In genomic region chr21:29074007-29074376, GRCh38 we compare ENCODE assay signal across 7 cellular contexts. TPM values are rescaled to one million over a fixed set of nuclear protein-coding genes. Genes with fewer than 3 reads are reported as not detected.
DNase-seq lines count a peak whose midpoint lies in the region; ATAC-seq, FAIRE-seq and TF ChIP-seq lines count a peak whose summit lies in the region.
"Had no signal": no experiment of that assay in that cellular context is flagged by ENCODE, and none has a peak within 500 bp of the region (broad histone marks: within the 10 kb centered on the region; RNA-seq: fewer than 3 reads in every experiment).

No MANE protein-coding gene starts in this region.

- TF ChIP-seq RAD21 in GM12878 (IDR thresholded peaks at IDR 0.05; ENCODE audit: insufficient read depth, low read depth, low read length), result no peak

- TF ChIP-seq POLR2A in GM12878 (IDR thresholded peaks at IDR 0.05; ENCODE audit: low read depth, low read length), result no peak

- no peak for DNase-seq in CD8-positive, alpha-beta memory T cell
- DNase-seq in GM12878 (ENCODE audit: low read depth, low spot score), result no peak
- DNase-seq in SKM-1 treated with dmso at 0.1 percent for 144 hours (lab: John Stamatoyannopoulos, UW; ENCODE audit: unreplicated experiment), result no peak
- DNase-seq in SK-N-DZ (ENCODE audit: low spot score), result no peak

- H3K4me3 ChIP-seq in CD8-positive, alpha-beta memory T cell (ENCODE audit: low read length), result peak overlapping the region; percentile 93
- H3K4me3 ChIP-seq in GM12878, result peak overlapping the region; percentile 59

- peak overlapping the region; percentile 64 for H3K4me2 ChIP-seq in GM12878 (ENCODE audit: control insufficient read depth, insufficient read depth)

- H3K4me3 Mint-ChIP-seq in CD8-positive, alpha-beta memory T cell, result peak overlapping the region; percentile 96 to 100 (median 99)
- H3K4me3 Mint-ChIP-seq in nephron, result peak overlapping the region; percentile 100

- H3K9ac ChIP-seq in GM12878 (ENCODE audit: control insufficient read depth, insufficient read depth, low read length), result peak overlapping the region; percentile 99

- peaks cover 0 to 39% (median 0%) of the 10 kb centered on the region in 3 donors for H3K36me3 Mint-ChIP-seq in CD8-positive, alpha-beta memory T cell
- peaks cover 8% of the 10 kb centered on the region for H3K36me3 Mint-ChIP-seq in nephron (ENCODE audit: low read depth)

- TF ChIP-seq CTCF in GM12878 (IDR thresholded peaks at IDR 0.05 in 2 of 3, conservative IDR thresholded peaks at IDR 0.05 in 1 of 3; ENCODE audit: control insufficient read depth in 2 of 3, extremely low read depth in 1 of 3, insufficient read depth in 1 of 3, low read depth in 3 of 3, low read length in 3 of 3) (no peak), nephron (IDR thresholded peaks at IDR 0.05; ENCODE audit: unreplicated experiment in 3 of 3) (no peak)

- CTCF ChIA-PET in CD8-positive, alpha-beta memory T cell (lab: Charles Lee), result interaction anchor here (1.0 to 1.4 kb wide), 4 partner anchors 8 to 134 kb away, joined by 3 to 4 read pairs (median 3); no protein-coding TSS in a partner anchor
- CTCF ChIA-PET in GM12878 (lab: Yijun Ruan, JAX), result interaction anchor here (0.7 to 3.6 kb wide), 5 partner anchors 8 to 268 kb away, joined by 3 to 19 read pairs (median 4); partner anchors contain the start of genes BACH1 and USP16

- TF ChIP-seq EP300 in GM12878 (IDR thresholded peaks at IDR 0.05; ENCODE audit: borderline replicate concordance in 1 of 2, control insufficient read depth in 1 of 2, low read depth in 2 of 2, low read length in 2 of 2), result 0 out of 4 replicates have a peak, but pooled peaks of 1 of the 2 experiments have one; percentile 19

- H3K27ac ChIP-seq in CD8-positive, alpha-beta memory T cell (ENCODE audit: low read depth, low read length), result peak overlapping the region; percentile 95
- H3K27ac ChIP-seq in GM12878 (ENCODE audit: control insufficient read depth, insufficient read depth), result peak overlapping the region; percentile 81

- SMC1A ChIA-PET in GM12878 (lab: Charles Lee; ENCODE audit: uncharacterized antibody, unreplicated experiment), result interaction anchor here (0.8 to 3.5 kb wide), 11 partner anchors 12 to 227 kb away, joined by 3 to 16 read pairs (median 4); partner anchors contain the start of genes LTN1, RWDD2B and USP16

- intact Hi-C loops in GM12878 (cut with micrococcal nuclease; ENCODE audit: unreplicated experiment), result loop anchor here (5.0 kb wide), 1 partner anchor 52 kb away; the partner anchor contains the start of gene USP16

- ATAC-seq in HG02840 (IDR thresholded peaks at IDR 0.05; ENCODE audit: low FRiP score, unreplicated experiment), result peak; percentile 21
- peak; percentile 1; the same call in 1 of the 3 replicates for ATAC-seq in GM12878

- RAD21 ChIA-PET in GM12878 (lab: Charles Lee; ENCODE audit: unreplicated experiment), result interaction anchor here (0.7 to 7.2 kb wide), 4 partner anchors 9 to 226 kb away, joined by 3 to 64 read pairs (median 4); partner anchors contain the start of genes BACH1 and USP16

- peaks cover 51% of the 10 kb centered on the region for H3K79me2 ChIP-seq in GM12878 (ENCODE audit: control insufficient read depth, insufficient read depth, low read length)

- no TSS peak for BruUV-seq in GM12878 (replicated peaks; lab: Mats Ljungman, UMichigan)

- peaks cover 0 to 1% of the 10 kb centered on the region in 2 donors for H3K27me3 Mint-ChIP-seq in CD8-positive, alpha-beta memory T cell
- H3K27me3 Mint-ChIP-seq in nephron (ENCODE audit: low read depth), result no peaks in the 10 kb centered on the region

- H4K20me1 ChIP-seq in GM12878 (ENCODE audit: control insufficient read depth, insufficient read depth), result peaks cover 6% of the 10 kb centered on the region; the same call in 1 of the 2 replicates

- peak overlapping the region; percentile 96 to 100 (median 99) for H3K27ac Mint-ChIP-seq in CD8-positive, alpha-beta memory T cell
- H3K27ac Mint-ChIP-seq in nephron, result peak overlapping the region; percentile 95 to 100 (median 99)

- H3K9me3 Mint-ChIP-seq in CD8-positive, alpha-beta memory T cell, result no peaks in the 10 kb centered on the region
- no peaks in the 10 kb centered on the region for H3K9me3 Mint-ChIP-seq in nephron

- WGBS in GM12878 (ENCODE audit: insufficient coverage, insufficient replicate concordance, low lambda C conversion rate, missing lambda C conversion rate), result 0% methylated on average over 9 of the region's 9 CpGs

- in situ Hi-C loops in GM12878 (cut with MboI), result no loop called here

- POLR2A ChIA-PET in CD8-positive, alpha-beta memory T cell (lab: Charles Lee), result interaction anchor here (0.8 to 3.3 kb wide), 5 partner anchors 12 to 225 kb away, joined by 3 to 32 read pairs (median 8); partner anchors contain the start of genes BACH1, LTN1 and USP16
- POLR2A ChIA-PET in GM12878 (lab: Charles Lee), result interaction anchor here (0.7 to 8.7 kb wide), 8 partner anchors 8 to 298 kb away, joined by 3 to 68 read pairs (median 5); partner anchors contain the start of genes RWDD2B and USP16

- FAIRE-seq in GM12878 (lab: Jason Lieb, UNC), result no peak

- H3K4me1 ChIP-seq in CD8-positive, alpha-beta memory T cell (ENCODE audit: insufficient read depth, low read length), result peaks cover 42% of the 10 kb centered on the region
- peaks cover 3% of the 10 kb centered on the region for H3K4me1 ChIP-seq in GM12878 (ENCODE audit: control insufficient read depth, insufficient read depth, low read length)

- no peaks in the 10 kb centered on the region for H3K9me3 ChIP-seq in CD8-positive, alpha-beta memory T cell (ENCODE audit: low read length)
- H3K9me3 ChIP-seq in GM12878 (replicated peaks; ENCODE audit: control insufficient read depth, insufficient read depth, low read length), result peaks cover 2% of the 10 kb centered on the region; the same call in 1 of the 3 replicates

- peak overlapping the region; percentile 91 for H2AFZ ChIP-seq in GM12878 (ENCODE audit: control insufficient read depth, low read depth, low read length)

- H3K36me3 ChIP-seq in CD8-positive, alpha-beta memory T cell (ENCODE audit: insufficient read depth, low read length), result no peaks in the 10 kb centered on the region
- no peaks in the 10 kb centered on the region; a peak in 1 of 4 replicates for H3K36me3 ChIP-seq in GM12878 (ENCODE audit: control insufficient read depth in 2 of 2, insufficient read depth in 2 of 2, low read length in 1 of 2)

- H3K4me1 Mint-ChIP-seq in CD8-positive, alpha-beta memory T cell, result peaks cover 51 to 86% (median 85%) of the 10 kb centered on the region in 3 donors
- peaks cover 28% of the 10 kb centered on the region for H3K4me1 Mint-ChIP-seq in nephron

- H3K27me3 ChIP-seq in CD8-positive, alpha-beta memory T cell (ENCODE audit: insufficient read depth, low read length, poor library complexity, severe bottlenecking), result no peaks in the 10 kb centered on the region
- H3K27me3 ChIP-seq in GM12878 (replicated peaks in 1 of 2; ENCODE audit: control insufficient read depth in 2 of 2, insufficient read depth in 2 of 2, low read length in 1 of 2), result no peaks in the 10 kb centered on the region

RNA-seq across cellular contexts. Expression of gene CCT8, which starts 0.5 kb away (rescaled TPM):
- total RNA-seq in CD8-positive, alpha-beta memory T cell, result 100 to 1,000 TPM; 401 to 415 TPM
- polyA plus RNA-seq in CD8-positive, alpha-beta memory T cell, result 138 TPM
- 130 and 142 TPM in 2 replicates for total RNA-seq in GM12878 (2013; cell fraction: nucleolus; rRNA removed)
- total RNA-seq in GM12878 (2014; rRNA removed) (321 and 373 TPM in 2 replicates), GM12878 (2014; rRNA removed; fragmentation: Illumina TruSeq; extraction: Trizol) (454 and 466 TPM in 2 replicates), GM12878 (2021) (343 and 351 TPM in 2 replicates)
- polyA plus RNA-seq in GM12878 (2011; ENCODE audit: low read depth), result 233 TPM
- polyA plus RNA-seq in GM12878 (2011; rRNA removed) (402 and 618 TPM in 2 replicates), GM12878 (2014; fragmentation: Illumina TruSeq; extraction: Trizol) (476 and 541 TPM in 2 replicates), GM12878 (2014; fragmentation: Nextera tagmentation; extraction: Ambion mirVana) (100 to 1,000 TPM; 510 to 696 TPM), GM12878 (2014; rRNA removed) (293 and 348 TPM in 2 replicates), GM12878 (2016; fragmentation: Nextera tagmentation; extraction: Ambion mirVana) (100 to 1,000 TPM; 515 TPM)
- 184 and 218 TPM in 2 replicates for polyA plus RNA-seq in GM12878 (2011; cell fraction: cytosol; rRNA removed)
- polyA plus RNA-seq in GM12878 (2011; cell fraction: nucleus; rRNA removed), result 162 and 191 TPM in 2 replicates
- polyA plus RNA-seq in GM12878 (2012), result 301 and 379 TPM in 2 replicates
- polyA minus RNA-seq in GM12878 (2011; rRNA and poly(A)+ RNA removed), result 267 and 316 TPM in 2 replicates
- 119 and 142 TPM in 2 replicates for polyA minus RNA-seq in GM12878 (2011; cell fraction: cytosol; rRNA and poly(A)+ RNA removed)
- 56.3 and 75.4 TPM in 2 replicates for polyA minus RNA-seq in GM12878 (2011; cell fraction: nucleus; rRNA and poly(A)+ RNA removed)
- polyA plus RNA-seq in SK-N-DZ (2014; cell fraction: cytosol; rRNA removed), result 337 and 354 TPM in 2 replicates
- 193 and 255 TPM in 2 replicates for polyA plus RNA-seq in SK-N-DZ (2014; cell fraction: nucleus; rRNA removed)

RNA-seq across cellular contexts. Expression of gene USP16, which starts 49.5 kb away (rescaled TPM):
- 10 to 100 TPM; 55.7 to 55.9 TPM for total RNA-seq in CD8-positive, alpha-beta memory T cell
- polyA plus RNA-seq in CD8-positive, alpha-beta memory T cell, result 32.5 TPM
- 55.7 and 58.8 TPM in 2 replicates for total RNA-seq in GM12878 (2013; cell fraction: nucleolus; rRNA removed)
- total RNA-seq in GM12878 (2014; rRNA removed) (33.2 and 37.5 TPM in 2 replicates), GM12878 (2014; rRNA removed; fragmentation: Illumina TruSeq; extraction: Trizol) (64.8 and 67.3 TPM in 2 replicates), GM12878 (2021) (34.5 and 37.9 TPM in 2 replicates)
- 18.2 TPM for polyA plus RNA-seq in GM12878 (2011; ENCODE audit: low read depth)
- polyA plus RNA-seq in GM12878 (2011; rRNA removed) (41.5 and 70.4 TPM in 2 replicates), GM12878 (2014; fragmentation: Illumina TruSeq; extraction: Trizol) (52.1 and 65.5 TPM in 2 replicates), GM12878 (2014; fragmentation: Nextera tagmentation; extraction: Ambion mirVana) (10 to 100 TPM; 52.6 to 68.7 TPM), GM12878 (2014; rRNA removed) (20.8 and 29.5 TPM in 2 replicates), GM12878 (2016; fragmentation: Nextera tagmentation; extraction: Ambion mirVana) (10 to 100 TPM; 60.9 to 61.8 TPM)
- 10.1 and 10.4 TPM in 2 replicates for polyA plus RNA-seq in GM12878 (2011; cell fraction: cytosol; rRNA removed)
- 26.2 and 27.0 TPM in 2 replicates for polyA plus RNA-seq in GM12878 (2011; cell fraction: nucleus; rRNA removed)
- 29.6 and 31.7 TPM in 2 replicates for polyA plus RNA-seq in GM12878 (2012)
- polyA minus RNA-seq in GM12878 (2011; rRNA and poly(A)+ RNA removed), result 12.4 and 21.9 TPM in 2 replicates
- polyA minus RNA-seq in GM12878 (2011; cell fraction: cytosol; rRNA and poly(A)+ RNA removed), result 10.6 and 12.6 TPM in 2 replicates
- 9.3 and 11.8 TPM in 2 replicates for polyA minus RNA-seq in GM12878 (2011; cell fraction: nucleus; rRNA and poly(A)+ RNA removed)
- polyA plus RNA-seq in SK-N-DZ (2014; cell fraction: cytosol; rRNA removed), result 28.3 and 29.2 TPM in 2 replicates
- 33.3 and 36.1 TPM in 2 replicates for polyA plus RNA-seq in SK-N-DZ (2014; cell fraction: nucleus; rRNA removed)

RNA-seq across cellular contexts. Expression of gene RWDD2B, which starts 54.8 kb away (rescaled TPM):
- 10 to 100 TPM; 19.1 to 19.9 TPM for total RNA-seq in CD8-positive, alpha-beta memory T cell
- 12.1 TPM for polyA plus RNA-seq in CD8-positive, alpha-beta memory T cell
- total RNA-seq in GM12878 (2013; cell fraction: nucleolus; rRNA removed), result 10.3 and 10.6 TPM in 2 replicates
- total RNA-seq in GM12878 (2014; rRNA removed), result 13.5 and 16.2 TPM in 2 replicates
- total RNA-seq in GM12878 (2014; rRNA removed; fragmentation: Illumina TruSeq; extraction: Trizol), result 17.4 and 18.8 TPM in 2 replicates
- 15.0 and 17.6 TPM in 2 replicates for total RNA-seq in GM12878 (2021)
- 8.9 TPM for polyA plus RNA-seq in GM12878 (2011; ENCODE audit: low read depth)
- 15.1 and 19.1 TPM in 2 replicates for polyA plus RNA-seq in GM12878 (2011; rRNA removed)
- 6.7 and 7.3 TPM in 2 replicates for polyA plus RNA-seq in GM12878 (2011; cell fraction: cytosol; rRNA removed)
- 7.9 and 9.1 TPM in 2 replicates for polyA plus RNA-seq in GM12878 (2011; cell fraction: nucleus; rRNA removed)
- polyA plus RNA-seq in GM12878 (2012), result 10.0 and 12.6 TPM in 2 replicates
- polyA plus RNA-seq in GM12878 (2014; fragmentation: Illumina TruSeq; extraction: Trizol), result 22.0 and 29.9 TPM in 2 replicates
- polyA plus RNA-seq in GM12878 (2014; fragmentation: Nextera tagmentation; extraction: Ambion mirVana), result 10 to 100 TPM; 33.2 to 37.1 TPM
- 11.9 and 14.2 TPM in 2 replicates for polyA plus RNA-seq in GM12878 (2014; rRNA removed)
- 10 to 100 TPM; 34.4 to 38.3 TPM for polyA plus RNA-seq in GM12878 (2016; fragmentation: Nextera tagmentation; extraction: Ambion mirVana)
- polyA minus RNA-seq in GM12878 (2011; rRNA and poly(A)+ RNA removed), result 6.9 and 8.9 TPM in 2 replicates
- polyA minus RNA-seq in GM12878 (2011; cell fraction: cytosol; rRNA and poly(A)+ RNA removed), result 2.5 and 3.6 TPM in 2 replicates
- polyA minus RNA-seq in GM12878 (2011; cell fraction: nucleus; rRNA and poly(A)+ RNA removed), result 1.6 and 3.8 TPM in 2 replicates
- 14.8 and 15.7 TPM in 2 replicates for polyA plus RNA-seq in SK-N-DZ (2014; cell fraction: cytosol; rRNA removed)
- polyA plus RNA-seq in SK-N-DZ (2014; cell fraction: nucleus; rRNA removed), result 8.6 and 10.6 TPM in 2 replicates

RNA-seq across cellular contexts. Expression of gene MAP3K7CL, which starts 56.5 kb away (rescaled TPM):
- 1 to 10 TPM; 4.2 to 4.6 TPM for total RNA-seq in CD8-positive, alpha-beta memory T cell
- 6.0 TPM for polyA plus RNA-seq in CD8-positive, alpha-beta memory T cell
- 50.2 and 57.6 TPM in 2 replicates for total RNA-seq in GM12878 (2013; cell fraction: nucleolus; rRNA removed)
- total RNA-seq in GM12878 (2014; rRNA removed), result 5.6 TPM in 2 replicates
- total RNA-seq in GM12878 (2014; rRNA removed; fragmentation: Illumina TruSeq; extraction: Trizol), result 5.5 and 5.8 TPM in 2 replicates
- total RNA-seq in GM12878 (2021), result 6.2 and 7.7 TPM in 2 replicates
- polyA plus RNA-seq in GM12878 (2011; ENCODE audit: low read depth), result 6.5 TPM
- 13.3 and 14.2 TPM in 2 replicates for polyA plus RNA-seq in GM12878 (2011; rRNA removed)
- polyA plus RNA-seq in GM12878 (2011; cell fraction: cytosol; rRNA removed), result 10.4 and 11.7 TPM in 2 replicates
- 21.8 and 26.7 TPM in 2 replicates for polyA plus RNA-seq in GM12878 (2011; cell fraction: nucleus; rRNA removed)
- polyA plus RNA-seq in GM12878 (2012), result 7.1 and 8.8 TPM in 2 replicates
- polyA plus RNA-seq in GM12878 (2014; fragmentation: Illumina TruSeq; extraction: Trizol), result 7.3 and 7.4 TPM in 2 replicates
- polyA plus RNA-seq in GM12878 (2014; fragmentation: Nextera tagmentation; extraction: Ambion mirVana), result 10 to 100 TPM; 13.1 to 19.7 TPM
- polyA plus RNA-seq in GM12878 (2014; rRNA removed), result 3.2 and 4.2 TPM in 2 replicates
- 1 to 10 TPM; 4.2 to 5.8 TPM for polyA plus RNA-seq in GM12878 (2016; fragmentation: Nextera tagmentation; extraction: Ambion mirVana)
- 15.2 and 16.9 TPM in 2 replicates for polyA minus RNA-seq in GM12878 (2011; rRNA and poly(A)+ RNA removed)
- 2.9 and 6.9 TPM in 2 replicates for polyA minus RNA-seq in GM12878 (2011; cell fraction: cytosol; rRNA and poly(A)+ RNA removed)
- polyA minus RNA-seq in GM12878 (2011; cell fraction: nucleus; rRNA and poly(A)+ RNA removed), result 16.3 and 29.5 TPM in 2 replicates
- 0.80 and 1.5 TPM in 2 replicates for polyA plus RNA-seq in SK-N-DZ (2014; cell fraction: cytosol; rRNA removed)
- 1.1 and 2.1 TPM in 2 replicates for polyA plus RNA-seq in SK-N-DZ (2014; cell fraction: nucleus; rRNA removed)
- total RNA-seq: NCI-H460 had no signal
